15 cellular contexts compared by ENCODE assay signal in the genomic region with DNA sequence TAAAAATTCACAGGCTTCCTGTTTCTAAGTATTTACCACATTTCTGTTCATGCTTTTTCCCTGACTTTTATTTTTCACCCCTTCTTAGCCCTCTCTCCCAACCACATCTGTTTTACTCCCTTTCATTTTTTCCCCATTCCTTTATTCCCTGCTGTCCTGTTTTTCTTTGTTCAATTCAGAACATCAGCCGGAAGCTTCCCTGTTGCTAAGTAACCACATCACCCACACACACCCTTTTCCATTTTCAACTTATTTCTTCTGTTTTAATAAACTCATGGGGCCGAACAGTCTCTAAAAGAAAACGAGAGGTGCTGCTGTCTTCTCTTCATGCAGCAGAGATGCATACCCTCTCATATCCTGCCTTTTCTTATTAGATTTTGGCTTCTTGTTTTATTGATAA. TPM values are rescaled to one million over a fixed set of nuclear protein-coding genes. Genes with fewer than 3 reads are reported as not detected.
A peak's percentile ranks its signal among the peaks of the same experiment; 100 is the strongest.
DNase-seq lines count a peak whose midpoint lies in the region; ATAC-seq and TF ChIP-seq lines count a peak whose summit lies in the region.
"Had no signal": no experiment of that assay in that cellular context is flagged by ENCODE, and none has a peak within 500 bp of the region (broad histone marks: within the 10 kb centered on the region; RNA-seq: fewer than 3 reads in every experiment).

No MANE protein-coding gene starts in this region.

- peaks cover 12 to 29% of the 10 kb centered on the region in 2 donors for H3K36me3 Mint-ChIP-seq in activated T-cell treated with anti-CD3 and anti-CD28 coated beads, Interleukin-2, amount 50 U/mL, for 72 hours (ENCODE audit: insufficient read depth in 2 of 2)
- H3K36me3 Mint-ChIP-seq in activated CD4-positive, alpha-beta memory T cell treated with anti-CD3 and anti-CD28 coated beads for 36 hours = peaks cover 14% of the 10 kb centered on the region
- H3K36me3 Mint-ChIP-seq in stimulated activated naive B cell treated with anti-CD40 and anti-IgM and Interleukin-4, amounts not matched to agents 10 μg/mL and 1 μg/mL and 100 μg/mL, for 72 hours = peaks cover 11 to 16% of the 10 kb centered on the region in 2 donors

- DNase-seq in activated T-cell treated with anti-CD3 and anti-CD28 coated beads, Interleukin-2, amount 50 U/mL, for 72 hours = no peak
- DNase-seq in activated T-cell treated with anti-CD3 and anti-CD28 coated beads for 4 hours (no peak), fibroblast of pulmonary artery (ENCODE audit: low read depth) (peak; percentile 36), SJCRH30 (no peak), GM10248 (ENCODE audit: extremely low spot score) (no peak), left colon (no peak)
- DNase-seq in activated CD4-positive, alpha-beta memory T cell treated with anti-CD3 and anti-CD28 coated beads for 36 hours = no peak
- DNase-seq in stimulated activated naive B cell treated with anti-CD40 and anti-IgM and Interleukin-4, amounts not matched to agents 10 μg/mL and 1 μg/mL and 100 μg/mL, for 72 hours = no peak
- DNase-seq: activated CD4-positive, CD25-positive, alpha-beta regulatory T cell; aorta; islet precursor cell; NCI-H2029 treated with DMSO at 0.1 percent for 48 hours; pancreas; Peyer's patch; upper lobe of right lung had no signal

- H3K27ac ChIP-seq in SJCRH30 = no peak overlapping the region
- H3K27ac ChIP-seq: pancreas, upper lobe of right lung had no signal

- no peaks in the 10 kb centered on the region; the same call in 1 of the 2 replicates for H3K9me3 ChIP-seq in SJCRH30 (replicated peaks)
- H3K9me3 ChIP-seq: pancreas, Peyer's patch, upper lobe of right lung had no signal

- intact Hi-C loops in activated CD4-positive, alpha-beta memory T cell treated with anti-CD3 and anti-CD28 coated beads for 36 hours (cut with micrococcal nuclease) = loop anchor here (5.0 kb wide), 1 partner anchor 148 kb away; no protein-coding TSS in a partner anchor
- intact Hi-C loops in left colon (cut with DNase I, micrococcal nuclease) = no loop called here

- H3K27me3 ChIP-seq in SJCRH30 = no peaks in the 10 kb centered on the region
- H3K27me3 ChIP-seq: pancreas, Peyer's patch, upper lobe of right lung had no signal

- H3K4me1 Mint-ChIP-seq in activated T-cell treated with anti-CD3 and anti-CD28 coated beads, Interleukin-2, amount 50 U/mL, for 72 hours (ENCODE audit: low read depth) = peaks cover 75% of the 10 kb centered on the region
- peaks cover 59% of the 10 kb centered on the region for H3K4me1 Mint-ChIP-seq in activated CD4-positive, alpha-beta memory T cell treated with anti-CD3 and anti-CD28 coated beads for 36 hours (ENCODE audit: low read depth)
- H3K4me1 Mint-ChIP-seq in stimulated activated naive B cell treated with anti-CD40 and anti-IgM and Interleukin-4, amounts not matched to agents 10 μg/mL and 1 μg/mL and 100 μg/mL, for 72 hours = peaks cover 37 to 58% of the 10 kb centered on the region in 2 donors

- CTCF ChIA-PET in activated CD4-positive, alpha-beta memory T cell treated with anti-CD3 and anti-CD28 coated beads for 36 hours (lab: Charles Lee) = interaction anchor here (1.0 to 1.5 kb wide), 2 partner anchors 86 to 96 kb away, joined by 3 to 4 read pairs; no protein-coding TSS in a partner anchor
- CTCF ChIA-PET in GM10248 (lab: Yijun Ruan, JAX) = interaction anchor here (1.5 to 3.8 kb wide), 6 partner anchors 8 to 101 kb away, joined by 3 to 15 read pairs (median 7); no protein-coding TSS in a partner anchor

- H3K4me3 Mint-ChIP-seq in activated T-cell treated with anti-CD3 and anti-CD28 coated beads, Interleukin-2, amount 50 U/mL, for 72 hours = peak overlapping the region; percentile 94 to 98
- no peak overlapping the region for H3K4me3 Mint-ChIP-seq in activated CD4-positive, alpha-beta memory T cell treated with anti-CD3 and anti-CD28 coated beads for 36 hours
- peak overlapping the region; percentile 52 to 53 for H3K4me3 Mint-ChIP-seq in stimulated activated naive B cell treated with anti-CD40 and anti-IgM and Interleukin-4, amounts not matched to agents 10 μg/mL and 1 μg/mL and 100 μg/mL, for 72 hours

- no peak for ATAC-seq in activated T-cell treated with anti-CD3 and anti-CD28 coated beads, Interleukin-2, amount 50 U/mL, for 72 hours (replicated peaks in 1 of 2)
- no peak for ATAC-seq in stimulated activated naive B cell treated with anti-CD40 and anti-IgM and Interleukin-4, amounts not matched to agents 10 μg/mL and 1 μg/mL and 100 μg/mL, for 72 hours (replicated peaks)
- ATAC-seq in left colon = no peak
- ATAC-seq: pancreas, upper lobe of right lung had no signal

- peaks cover 15% of the 10 kb centered on the region for H3K4me1 ChIP-seq in SJCRH30

- POLR2A ChIA-PET in activated CD4-positive, alpha-beta memory T cell treated with anti-CD3 and anti-CD28 coated beads for 36 hours (lab: Charles Lee) = no interaction called here
- POLR2A ChIA-PET in GM10248 (lab: Yijun Ruan, JAX) = no interaction called here

- no peak overlapping the region for H3K4me3 ChIP-seq in fibroblast of pulmonary artery (replicated peaks; ENCODE audit: low read depth, low read length)
- H3K4me3 ChIP-seq in SJCRH30 = no peak overlapping the region
- H3K4me3 ChIP-seq: pancreas, Peyer's patch, upper lobe of right lung had no signal

- H3K27me3 Mint-ChIP-seq in activated T-cell treated with anti-CD3 and anti-CD28 coated beads, Interleukin-2, amount 50 U/mL, for 72 hours (ENCODE audit: low read depth) = no peaks in the 10 kb centered on the region
- no peaks in the 10 kb centered on the region for H3K27me3 Mint-ChIP-seq in activated CD4-positive, alpha-beta memory T cell treated with anti-CD3 and anti-CD28 coated beads for 36 hours
- no peaks in the 10 kb centered on the region for H3K27me3 Mint-ChIP-seq in stimulated activated naive B cell treated with anti-CD40 and anti-IgM and Interleukin-4, amounts not matched to agents 10 μg/mL and 1 μg/mL and 100 μg/mL, for 72 hours

- peak overlapping the region; percentile 97 for H3K27ac Mint-ChIP-seq in activated T-cell treated with anti-CD3 and anti-CD28 coated beads, Interleukin-2, amount 50 U/mL, for 72 hours
- H3K27ac Mint-ChIP-seq in activated CD4-positive, alpha-beta memory T cell treated with anti-CD3 and anti-CD28 coated beads for 36 hours = peak overlapping the region; percentile 54
- H3K27ac Mint-ChIP-seq in stimulated activated naive B cell treated with anti-CD40 and anti-IgM and Interleukin-4, amounts not matched to agents 10 μg/mL and 1 μg/mL and 100 μg/mL, for 72 hours = peak overlapping the region; percentile 60

- TF ChIP-seq CTCF in fibroblast of pulmonary artery (IDR thresholded peaks at IDR 0.05; ENCODE audit: low read length, missing control alignments) = no peak
- no peak for TF ChIP-seq CTCF in GM10248 (IDR thresholded peaks at IDR 0.05; ENCODE audit: control extremely low read depth, extremely low read depth, low read depth, missing control alignments)

- H3K9me3 Mint-ChIP-seq in activated T-cell treated with anti-CD3 and anti-CD28 coated beads, Interleukin-2, amount 50 U/mL, for 72 hours = peaks cover 0 to 4% of the 10 kb centered on the region in 2 donors
- H3K9me3 Mint-ChIP-seq in activated CD4-positive, alpha-beta memory T cell treated with anti-CD3 and anti-CD28 coated beads for 36 hours = no peaks in the 10 kb centered on the region
- peaks cover 0 to 4% of the 10 kb centered on the region in 2 donors for H3K9me3 Mint-ChIP-seq in stimulated activated naive B cell treated with anti-CD40 and anti-IgM and Interleukin-4, amounts not matched to agents 10 μg/mL and 1 μg/mL and 100 μg/mL, for 72 hours

- H3K36me3 ChIP-seq in SJCRH30 = no peaks in the 10 kb centered on the region
- H3K36me3 ChIP-seq: pancreas, Peyer's patch, upper lobe of right lung had no signal

RNA-seq across cellular contexts. Expression of a gene that starts 53.5 kb away (rescaled TPM):
- total RNA-seq in activated T-cell treated with anti-CD3 and anti-CD28 coated beads, Interleukin-2, amount 50 U/mL, for 72 hours = 10 to 100 TPM; 32.4 to 44.7 TPM
- total RNA-seq in activated CD4-positive, alpha-beta memory T cell treated with anti-CD3 and anti-CD28 coated beads for 36 hours = 10 to 100 TPM; 21.1 to 23.3 TPM
- 12.4 and 15.7 TPM in 2 replicates for total RNA-seq in SJCRH30 (2014; rRNA removed; shearing (Covaris generic))
- 1 to 10 TPM; 2.7 to 6.2 TPM for total RNA-seq in left colon
